Comparison of ENCODE assay signal across 21 cellular contexts in the genomic region with DNA sequence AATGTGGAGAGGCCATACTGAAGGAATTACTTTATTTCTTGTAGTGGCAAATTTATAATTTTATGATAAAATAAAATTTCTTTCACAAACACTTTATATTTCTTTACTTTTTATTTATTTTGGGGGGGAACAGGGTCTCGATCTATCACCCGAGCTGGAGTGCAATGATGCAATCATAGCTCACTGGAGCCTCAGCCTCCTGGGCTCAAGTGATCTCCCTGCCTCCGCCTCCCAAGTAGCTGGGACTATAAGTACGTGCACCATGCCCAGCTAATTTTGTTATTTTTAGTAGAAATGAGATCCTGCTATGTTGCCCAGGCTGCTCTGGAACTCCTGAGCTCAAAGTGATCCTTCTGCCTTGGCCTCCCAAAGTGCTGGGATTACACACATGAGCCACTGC. TPM values are rescaled to one million over a fixed set of nuclear protein-coding genes. Genes with fewer than 3 reads are reported as not detected.
DNase-seq lines count a peak whose midpoint lies in the region; ATAC-seq and TF ChIP-seq lines count a peak whose summit lies in the region.
"Had no signal": no experiment of that assay in that cellular context is flagged by ENCODE, and none has a peak within 500 bp of the region (broad histone marks: within the 10 kb centered on the region; RNA-seq: fewer than 3 reads in every experiment).

No MANE protein-coding gene starts in this region.

- H3K4me1 ChIP-seq in endodermal cell (ENCODE audit: control insufficient read depth, insufficient read depth, low read length) = no peaks in the 10 kb centered on the region
- no peaks in the 10 kb centered on the region for H3K4me1 ChIP-seq in thymus (ENCODE audit: control insufficient read depth, insufficient read depth, low read length)

- no peak for ATAC-seq in WTC11
- no peak for ATAC-seq in HG02840 (IDR thresholded peaks at IDR 0.05; ENCODE audit: low FRiP score, unreplicated experiment)

- peak overlapping the region; percentile 63 for H3K27ac Mint-ChIP-seq in activated T-cell treated with anti-CD3 and anti-CD28 coated beads, Interleukin-2, amount 50 U/mL, for 24 hours
- peak overlapping the region; percentile 41 for H3K27ac Mint-ChIP-seq in WTC11
- H3K27ac Mint-ChIP-seq in endodermal cell = peak overlapping the region; percentile 80

- H3K27me3 ChIP-seq in endodermal cell (ENCODE audit: control insufficient read depth, insufficient read depth, low read length, poor library complexity, severe bottlenecking) (no peaks in the 10 kb centered on the region), thymus (ENCODE audit: control insufficient read depth, insufficient read depth) (no peaks in the 10 kb centered on the region)

- H3K36me3 Mint-ChIP-seq in activated T-cell treated with anti-CD3 and anti-CD28 coated beads, Interleukin-2, amount 50 U/mL, for 24 hours (ENCODE audit: low read depth) = peaks cover 34% of the 10 kb centered on the region
- H3K36me3 Mint-ChIP-seq in WTC11 (0 out of 2 replicates have a peak, but pooled peaks cover 2% of the 10 kb centered on the region), endodermal cell (ENCODE audit: low read depth) (no peaks in the 10 kb centered on the region)

- POLR2A ChIA-PET in WTC11 (lab: Charles Lee) = no interaction called here

- no peak overlapping the region for H3K9ac ChIP-seq in endodermal cell (ENCODE audit: extremely low read depth, low read length, poor library complexity, severe bottlenecking)

- peaks cover 21% of the 10 kb centered on the region for H3K36me3 ChIP-seq in endodermal cell (ENCODE audit: control insufficient read depth, insufficient read depth, low read length)
- no peaks in the 10 kb centered on the region for H3K36me3 ChIP-seq in thymus (ENCODE audit: control insufficient read depth, insufficient read depth)
- H3K36me3 ChIP-seq: HAP-1 had no signal

- no peak overlapping the region for H3K4me3 Mint-ChIP-seq in activated T-cell treated with anti-CD3 and anti-CD28 coated beads, Interleukin-2, amount 50 U/mL, for 24 hours
- no peak overlapping the region for H3K4me3 Mint-ChIP-seq in WTC11
- H3K4me3 Mint-ChIP-seq in endodermal cell = no peak overlapping the region
- H3K4me3 Mint-ChIP-seq: CD14-positive monocyte had no signal

- 85 to 91% methylated on average over 4 of the region's 4 CpGs for WGBS in endodermal cell (ENCODE audit: insufficient coverage in 1 of 2, insufficient read length in 1 of 2), 2 experiments
- WGBS in thymus = 97% methylated on average over 4 of the region's 4 CpGs

- H3K4me1 Mint-ChIP-seq in activated T-cell treated with anti-CD3 and anti-CD28 coated beads, Interleukin-2, amount 50 U/mL, for 24 hours (ENCODE audit: low read depth) = peaks cover 10% of the 10 kb centered on the region
- H3K4me1 Mint-ChIP-seq in WTC11 (peaks cover 27% of the 10 kb centered on the region), endodermal cell (no peaks in the 10 kb centered on the region)
- H3K4me1 Mint-ChIP-seq: CD14-positive monocyte had no signal

- DNase-seq in activated T-cell treated with anti-CD3 and anti-CD28 coated beads, Interleukin-2, amount 50 U/mL, for 24 hours = no peak
- DNase-seq in activated T-cell treated with anti-CD3 and anti-CD28 coated beads, Interleukin-2, amount 50 U/mL, for 1 hour = no peak
- no peak for DNase-seq in WTC11 (ENCODE audit: low spot score)
- no peak for DNase-seq in endodermal cell
- no peak for DNase-seq in glomerular visceral epithelial cell (ENCODE audit: extremely low spot score)
- DNase-seq in GM19240 (ENCODE audit: insufficient read length, low spot score) = no peak
- DNase-seq: 8988T, DMS 273 treated with DMSO at 0.1 percent for 48 hours, DND-41, KG1, NCI-H1417, NCI-H187, NCI-H345, NCI-H524 treated with DMSO at 0.1 percent for 48 hours, PC-9, SIG-M5 had no signal

- no peak overlapping the region for H3K27ac ChIP-seq in endodermal cell (ENCODE audit: low read depth, low read length)
- H3K27ac ChIP-seq in thymus (ENCODE audit: low read depth) = peak overlapping the region; percentile 18
- H3K27ac ChIP-seq: PC-9, RWPE1 had no signal

- H3K9me3 Mint-ChIP-seq in activated T-cell treated with anti-CD3 and anti-CD28 coated beads, Interleukin-2, amount 50 U/mL, for 24 hours = no peaks in the 10 kb centered on the region
- H3K9me3 Mint-ChIP-seq in WTC11 (no peaks in the 10 kb centered on the region), endodermal cell (no peaks in the 10 kb centered on the region)
- H3K9me3 Mint-ChIP-seq: CD14-positive monocyte had no signal

- H3K9me3 ChIP-seq in endodermal cell (ENCODE audit: control insufficient read depth, low read length) (no peaks in the 10 kb centered on the region), thymus (ENCODE audit: control insufficient read depth) (no peaks in the 10 kb centered on the region)
- H3K9me3 ChIP-seq: HAP-1 had no signal

- TF ChIP-seq CTCF in WTC11 (IDR thresholded peaks at IDR 0.05) (no peak), endodermal cell (conservative IDR thresholded peaks at IDR 0.05) (no peak)

- no peaks in the 10 kb centered on the region for H3K27me3 Mint-ChIP-seq in activated T-cell treated with anti-CD3 and anti-CD28 coated beads, Interleukin-2, amount 50 U/mL, for 24 hours
- H3K27me3 Mint-ChIP-seq in WTC11 (ENCODE audit: low read depth) = no peaks in the 10 kb centered on the region
- H3K27me3 Mint-ChIP-seq in endodermal cell (ENCODE audit: insufficient read depth) = no peaks in the 10 kb centered on the region

- CTCF ChIA-PET in WTC11 (lab: Charles Lee) = interaction anchor here (0.7 to 2.2 kb wide), 3 partner anchors 41 to 168 kb away, joined by 4 to 38 read pairs (median 4); a partner anchor contains a TSS

- H3K4me3 ChIP-seq in endodermal cell (ENCODE audit: low read length) (no peak overlapping the region), thymus (ENCODE audit: low read length) (no peak overlapping the region)
- H3K4me3 ChIP-seq: HAP-1, PC-9 had no signal

TF ChIP-seq in WTC11, 78 proteins besides CTCF, POLR2A, EP300 and RAD21:
- TF ChIP-seq, protein P1, sequence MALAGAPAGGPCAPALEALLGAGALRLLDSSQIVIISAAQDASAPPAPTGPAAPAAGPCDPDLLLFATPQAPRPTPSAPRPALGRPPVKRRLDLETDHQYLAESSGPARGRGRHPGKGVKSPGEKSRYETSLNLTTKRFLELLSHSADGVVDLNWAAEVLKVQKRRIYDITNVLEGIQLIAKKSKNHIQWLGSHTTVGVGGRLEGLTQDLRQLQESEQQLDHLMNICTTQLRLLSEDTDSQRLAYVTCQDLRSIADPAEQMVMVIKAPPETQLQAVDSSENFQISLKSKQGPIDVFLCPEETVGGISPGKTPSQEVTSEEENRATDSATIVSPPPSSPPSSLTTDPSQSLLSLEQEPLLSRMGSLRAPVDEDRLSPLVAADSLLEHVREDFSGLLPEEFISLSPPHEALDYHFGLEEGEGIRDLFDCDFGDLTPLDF (CRISPR knock-in tag; IDR thresholded peaks at IDR 0.05) = no peak
- no peak for TF ChIP-seq ZNF423 (CRISPR knock-in tag; IDR thresholded peaks at IDR 0.05)
- TF ChIP-seq, protein P2, sequence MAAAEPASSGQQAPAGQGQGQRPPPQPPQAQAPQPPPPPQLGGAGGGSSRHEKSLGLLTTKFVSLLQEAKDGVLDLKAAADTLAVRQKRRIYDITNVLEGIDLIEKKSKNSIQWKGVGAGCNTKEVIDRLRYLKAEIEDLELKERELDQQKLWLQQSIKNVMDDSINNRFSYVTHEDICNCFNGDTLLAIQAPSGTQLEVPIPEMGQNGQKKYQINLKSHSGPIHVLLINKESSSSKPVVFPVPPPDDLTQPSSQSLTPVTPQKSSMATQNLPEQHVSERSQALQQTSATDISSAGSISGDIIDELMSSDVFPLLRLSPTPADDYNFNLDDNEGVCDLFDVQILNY (CRISPR knock-in tag; IDR thresholded peaks at IDR 0.05) = no peak
- TF ChIP-seq RELA (CRISPR knock-in tag; IDR thresholded peaks at IDR 0.05; ENCODE audit: borderline replicate concordance) = no peak
- no peak for TF ChIP-seq ZNF396 (CRISPR knock-in tag; IDR thresholded peaks at IDR 0.05; ENCODE audit: borderline replicate concordance)
- no peak for TF ChIP-seq NFYB (CRISPR knock-in tag; conservative IDR thresholded peaks at IDR 0.05; ENCODE audit: low read depth)

RNA-seq across cellular contexts. Expression of a gene that starts 59.6 kb away (rescaled TPM):
- total RNA-seq in WTC11 (2021) (28.4 to 33.9 TPM (median 28.7 TPM) in 3 replicates), endodermal cell (10 to 100 TPM; 34.0 to 39.0 TPM)
- 23.0 TPM for polyA plus RNA-seq in endodermal cell (2013, experiment 1 of 2)
- 27.9 TPM for polyA plus RNA-seq in endodermal cell (2013, experiment 2 of 2)
- 10.4 TPM for polyA plus RNA-seq in thymus
